In genomic region chr19:40347476-40348124, GRCh38 we compare ENCODE assay signal across 8 cellular contexts. TPM values are rescaled to one million over a fixed set of nuclear protein-coding genes. Genes with fewer than 3 reads are reported as not detected.
A peak's percentile ranks its signal among the peaks of the same experiment; 100 is the strongest.
DNase-seq lines count a peak whose midpoint lies in the region; ATAC-seq and TF ChIP-seq lines count a peak whose summit lies in the region.

No MANE protein-coding gene starts in this region.

- no peaks in the 10 kb centered on the region for H3K9me3 ChIP-seq in Panc1 (ENCODE audit: control insufficient read depth, insufficient read depth, low read depth, low read length)
- H3K9me3 ChIP-seq in gastrocnemius medialis = no peaks in the 10 kb centered on the region

- TF ChIP-seq CTCF in Panc1 (IDR thresholded peaks at IDR 0.05) (no peak), fibroblast of mammary gland (conservative IDR thresholded peaks at IDR 0.05; ENCODE audit: control insufficient read depth, insufficient read depth, low read depth, low read length) (no peak), gastrocnemius medialis (IDR thresholded peaks at IDR 0.05 in 4 of 5, conservative IDR thresholded peaks at IDR 0.05 in 1 of 5) (no peak)

- H3K4me3 ChIP-seq in Panc1 (ENCODE audit: low read depth in 2 of 2, low read length in 2 of 2) (peak overlapping the region; percentile 80 to 84), fibroblast of mammary gland (ENCODE audit: control insufficient read depth, low read depth, low read length) (peak overlapping the region; percentile 63), gastrocnemius medialis (peak overlapping the region; percentile 61 to 87 (median 82))

- BruUV-seq in Panc1 (replicated peaks; lab: Mats Ljungman, UMichigan) = TSS peak; percentile 94

- POLR2A ChIA-PET in Panc1 (lab: Charles Lee) = interaction anchor here (0.6 kb wide), 1 partner anchor 15 kb away, joined by 6 read pairs; no protein-coding TSS in a partner anchor

- ATAC-seq in GM21723 (IDR thresholded peaks at IDR 0.05; ENCODE audit: unreplicated experiment) (peak; percentile 2), Panc1 (no peak), gastrocnemius medialis (no peak), HG02798 (IDR thresholded peaks at IDR 0.05; ENCODE audit: poor library complexity, unreplicated experiment) (no peak)

- CTCF ChIA-PET in Panc1 (lab: Charles Lee) = no interaction called here

- peaks cover 3% of the 10 kb centered on the region; the same call in 1 of the 2 replicates for H3K4me1 ChIP-seq in Panc1 (ENCODE audit: control insufficient read depth, insufficient read depth, low read length)
- H3K4me1 ChIP-seq in gastrocnemius medialis = peaks cover 12 to 26% of the 10 kb centered on the region in 2 donors

- H3K27ac ChIP-seq in Panc1 (ENCODE audit: low read length) (peak overlapping the region; percentile 75), gastrocnemius medialis (peak overlapping the region; percentile 86 to 93 (median 92))

- intact Hi-C loops in Panc1 (cut with micrococcal nuclease; ENCODE audit: unreplicated experiment) (no loop called here), gastrocnemius medialis (cut with DNase I; ENCODE audit: low total_unique reads) (loop anchor here (2.0 to 5.0 kb wide), 5 partner anchors 57 to 120 kb away; partner anchors contain the start of genes AKT2, BLVRB and SPTBN4)

- H3K36me3 ChIP-seq in Panc1 (ENCODE audit: control insufficient read depth, insufficient read depth, low read length) (no peaks in the 10 kb centered on the region; the same call in 1 of the 2 replicates), gastrocnemius medialis (no peaks in the 10 kb centered on the region)

- no peak for TF ChIP-seq POLR2A in gastrocnemius medialis (IDR thresholded peaks at IDR 0.05)

- no peak for DNase-seq in Panc1 (ENCODE audit: low read depth, low spot score)
- no peak for DNase-seq in fibroblast of mammary gland (ENCODE audit: low read depth)
- no peak for DNase-seq in gastrocnemius medialis
- no peak for DNase-seq in activated CD8-positive, alpha-beta memory T cell treated with anti-CD3 and anti-CD28 coated beads for 24 hours
- no peak for DNase-seq in NCI-H187 (lab: John Stamatoyannopoulos, UW)
- no peak for DNase-seq in globus pallidus (ENCODE audit: low spot score)

- in situ Hi-C loops in Panc1 (cut with HindIII; ENCODE audit: low pct_unique_long_range_greater_than_20kb, low sequenced_read_pairs) = loop anchor here (10.0 to 25.0 kb wide), 2 partner anchors 423 to 1685 kb away; no protein-coding TSS in a partner anchor
- in situ Hi-C loops in gastrocnemius medialis (cut with MboI; ENCODE audit: low sequenced_read_pairs in 4 of 4) = no loop called here

- H3K27me3 ChIP-seq in Panc1 (ENCODE audit: control insufficient read depth, insufficient read depth, low read length) (no peaks in the 10 kb centered on the region), gastrocnemius medialis (no peaks in the 10 kb centered on the region)

RNA-seq across cellular contexts. Expression of gene C19orf47, which starts 0.6 kb away (rescaled TPM):
- total RNA-seq in Panc1 (2021; ENCODE audit: unreplicated experiment) (29.0 TPM), gastrocnemius medialis (100 to 1,000 TPM; 178 to 287 (median 219) TPM)
- polyA plus RNA-seq in Panc1 (2012; ENCODE audit: insufficient read length) = 36.8 TPM

RNA-seq across cellular contexts. Expression of gene PLD3, which starts 0.9 kb away (rescaled TPM):
- 81.8 TPM for total RNA-seq in Panc1 (2021; ENCODE audit: unreplicated experiment)
- polyA plus RNA-seq in Panc1 (2012; ENCODE audit: insufficient read length) = 166 TPM
- total RNA-seq in gastrocnemius medialis = 100 to 1,000 TPM; 136 to 198 (median 190) TPM

RNA-seq across cellular contexts. Expression of gene HIPK4, which starts 42.4 kb away (rescaled TPM):
- total RNA-seq in Panc1 (2021; ENCODE audit: unreplicated experiment) = 0.13 TPM
- polyA plus RNA-seq in Panc1 (2012; ENCODE audit: insufficient read length) = 0.15 TPM
- total RNA-seq in gastrocnemius medialis = under 1 TPM in 2 of 4 donors, not detected in 2; 0.20 to 0.39 TPM
